Comparison of ENCODE assay signal across 15 cellular contexts in the genomic region with DNA sequence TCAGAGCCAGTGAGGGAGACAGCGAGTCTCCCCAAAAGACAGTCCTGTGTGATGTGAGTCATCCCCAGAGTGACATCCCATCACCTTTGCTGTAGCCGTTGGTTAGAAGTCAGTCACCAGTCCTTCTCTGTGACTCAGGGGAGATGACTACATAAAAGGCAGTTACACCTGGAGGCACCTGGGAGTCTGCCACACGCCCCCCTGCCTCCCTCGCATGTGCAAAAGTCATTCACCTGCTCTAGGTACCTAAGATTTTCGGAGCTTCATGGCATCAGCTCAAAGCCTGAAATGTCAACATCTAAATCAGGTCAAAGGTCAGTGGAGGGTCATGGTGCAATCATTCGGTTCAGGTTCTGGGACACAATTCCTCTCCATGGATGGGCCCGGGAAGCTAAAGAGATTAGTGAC. TPM values are rescaled to one million over a fixed set of nuclear protein-coding genes. Genes with fewer than 3 reads are reported as not detected.
A peak's percentile ranks its signal among the peaks of the same experiment; 100 is the strongest.
DNase-seq lines count a peak whose midpoint lies in the region; ATAC-seq and TF ChIP-seq lines count a peak whose summit lies in the region.
"Had no signal": no experiment of that assay in that cellular context is flagged by ENCODE, and none has a peak within 500 bp of the region (broad histone marks: within the 10 kb centered on the region; RNA-seq: fewer than 3 reads in every experiment).

No MANE protein-coding gene starts in this region.

- CTCF ChIA-PET in activated CD4-positive, alpha-beta T cell treated with anti-CD3 and anti-CD28 coated beads, Interleukin-2, amount 10 ng/mL, durations not matched to agents 7 days and 5 days (lab: Charles Lee) = no interaction called here

- H3K4me1 Mint-ChIP-seq in activated CD4-positive, alpha-beta T cell treated with anti-CD3 and anti-CD28 coated beads, Interleukin-2, amount 10 ng/mL, durations not matched to agents 7 days and 5 days = peaks cover 29% of the 10 kb centered on the region

- H3K27ac ChIP-seq in thyroid gland = no peak overlapping the region
- H3K27ac ChIP-seq: parathyroid adenoma, thoracic aorta had no signal

- H3K4me3 Mint-ChIP-seq in activated CD4-positive, alpha-beta T cell treated with anti-CD3 and anti-CD28 coated beads, Interleukin-2, amount 10 ng/mL, durations not matched to agents 7 days and 5 days = no peak overlapping the region

- peaks cover 32% of the 10 kb centered on the region for H3K27me3 Mint-ChIP-seq in activated CD4-positive, alpha-beta T cell treated with anti-CD3 and anti-CD28 coated beads, Interleukin-2, amount 10 ng/mL, durations not matched to agents 7 days and 5 days

- intact Hi-C loops in thyroid gland (cut with DNase I) = no loop called here

- no peak overlapping the region for H3K27ac Mint-ChIP-seq in activated CD4-positive, alpha-beta T cell treated with anti-CD3 and anti-CD28 coated beads, Interleukin-2, amount 10 ng/mL, durations not matched to agents 7 days and 5 days

- H3K4me3 ChIP-seq in epithelial cell of esophagus (ENCODE audit: low read length) (no peak overlapping the region), thyroid gland (replicated peaks in 1 of 3) (no peak overlapping the region)
- H3K4me3 ChIP-seq: left lung, SJSA1, thoracic aorta had no signal

- ATAC-seq in GM21737 (IDR thresholded peaks at IDR 0.05; ENCODE audit: unreplicated experiment) = no peak

- no peaks in the 10 kb centered on the region for H3K36me3 ChIP-seq in thyroid gland
- H3K36me3 ChIP-seq: left lung, SJSA1, thoracic aorta had no signal

- no peaks in the 10 kb centered on the region for H3K27me3 ChIP-seq in thyroid gland
- H3K27me3 ChIP-seq: SJSA1 had no signal

- peaks cover 0 to 8% of the 10 kb centered on the region in 2 donors for H3K4me1 ChIP-seq in thyroid gland
- H3K4me1 ChIP-seq: parathyroid adenoma had no signal

- TF ChIP-seq POLR2A in thyroid gland (IDR thresholded peaks at IDR 0.05) = no peak

- 73 to 81% methylated on average over 7 of the region's 7 CpGs for WGBS in thyroid gland, 2 donors

- POLR2A ChIA-PET in activated CD4-positive, alpha-beta T cell treated with anti-CD3 and anti-CD28 coated beads, Interleukin-2, amount 10 ng/mL, durations not matched to agents 7 days and 5 days (lab: Charles Lee) = no interaction called here

- no peaks in the 10 kb centered on the region for H3K9me3 ChIP-seq in thyroid gland
- H3K9me3 ChIP-seq: left lung, thoracic aorta had no signal

- no peaks in the 10 kb centered on the region for H3K36me3 Mint-ChIP-seq in activated CD4-positive, alpha-beta T cell treated with anti-CD3 and anti-CD28 coated beads, Interleukin-2, amount 10 ng/mL, durations not matched to agents 7 days and 5 days (ENCODE audit: low read depth)

- peak; percentile 51 for DNase-seq in activated CD4-positive, alpha-beta T cell treated with anti-CD3 and anti-CD28 coated beads for 1 hour
- DNase-seq in activated CD4-positive, alpha-beta T cell treated with anti-CD3 and anti-CD28 coated beads, Interleukin-2, amount 10 ng/mL, durations not matched to agents 7 days and 5 days = no peak
- DNase-seq in activated CD4-positive, alpha-beta T cell treated with anti-CD3 and anti-CD28 coated beads, Interleukin-2, amount 50 U/mL, for 1 hour = peak; percentile 63
- DNase-seq in epithelial cell of esophagus (ENCODE audit: low read depth) = peak; percentile 39
- DNase-seq in stimulated activated CD8-positive, alpha-beta memory T cell treated with anti-CD3 and anti-CD28 coated beads, Interleukin-4, amount 100 ng/mL, for 48 hours = peak; percentile 49
- DNase-seq in SKM-1 (lab: John Stamatoyannopoulos, UW; ENCODE audit: unreplicated experiment) = no peak
- no peak for DNase-seq in thyroid gland
- DNase-seq: amygdala, left lung, NCI-H1436, NCI-H69 had no signal

- TF ChIP-seq CTCF in epithelial cell of esophagus (IDR thresholded peaks at IDR 0.05; ENCODE audit: insufficient read depth, low read depth, low read length, missing control alignments) (no peak), thyroid gland (IDR thresholded peaks at IDR 0.05) (no peak)

- H3K9me3 Mint-ChIP-seq in activated CD4-positive, alpha-beta T cell treated with anti-CD3 and anti-CD28 coated beads, Interleukin-2, amount 10 ng/mL, durations not matched to agents 7 days and 5 days = no peaks in the 10 kb centered on the region

RNA-seq across cellular contexts. Expression of gene PRR18, which starts 50.3 kb away (rescaled TPM):
- total RNA-seq in activated CD4-positive, alpha-beta T cell treated with anti-CD3 and anti-CD28 coated beads, Interleukin-2, amount 10 ng/mL, durations not matched to agents 7 days and 5 days = not detected
- under 1 TPM in 3 of 4 donors, not detected in 1; 0.21 to 0.67 (median 0.59) TPM for total RNA-seq in thyroid gland
- total RNA-seq: thoracic aorta had no signal

Comparison
In these comparisons a context has a peak if more than half of its experiments do, and no peak if none do; other contexts are left out.
1. DNase-seq: peak in activated CD4-positive, alpha-beta T cell treated with anti-CD3 and anti-CD28 coated beads for 1 hour (single experiment), activated CD4-positive, alpha-beta T cell treated with anti-CD3 and anti-CD28 coated beads, Interleukin-2, amount 50 U/mL, for 1 hour (single experiment), epithelial cell of esophagus (single experiment) and stimulated activated CD8-positive, alpha-beta memory T cell treated with anti-CD3 and anti-CD28 coated beads, Interleukin-4, amount 100 ng/mL, for 48 hours (single experiment); none in activated CD4-positive, alpha-beta T cell treated with anti-CD3 and anti-CD28 coated beads, Interleukin-2, amount 10 ng/mL, durations not matched to agents 7 days and 5 days (single experiment), SKM-1 (single experiment) and thyroid gland (0 of 2).